Comparison of ENCODE assay signal across 8 cellular contexts in the genomic region with DNA sequence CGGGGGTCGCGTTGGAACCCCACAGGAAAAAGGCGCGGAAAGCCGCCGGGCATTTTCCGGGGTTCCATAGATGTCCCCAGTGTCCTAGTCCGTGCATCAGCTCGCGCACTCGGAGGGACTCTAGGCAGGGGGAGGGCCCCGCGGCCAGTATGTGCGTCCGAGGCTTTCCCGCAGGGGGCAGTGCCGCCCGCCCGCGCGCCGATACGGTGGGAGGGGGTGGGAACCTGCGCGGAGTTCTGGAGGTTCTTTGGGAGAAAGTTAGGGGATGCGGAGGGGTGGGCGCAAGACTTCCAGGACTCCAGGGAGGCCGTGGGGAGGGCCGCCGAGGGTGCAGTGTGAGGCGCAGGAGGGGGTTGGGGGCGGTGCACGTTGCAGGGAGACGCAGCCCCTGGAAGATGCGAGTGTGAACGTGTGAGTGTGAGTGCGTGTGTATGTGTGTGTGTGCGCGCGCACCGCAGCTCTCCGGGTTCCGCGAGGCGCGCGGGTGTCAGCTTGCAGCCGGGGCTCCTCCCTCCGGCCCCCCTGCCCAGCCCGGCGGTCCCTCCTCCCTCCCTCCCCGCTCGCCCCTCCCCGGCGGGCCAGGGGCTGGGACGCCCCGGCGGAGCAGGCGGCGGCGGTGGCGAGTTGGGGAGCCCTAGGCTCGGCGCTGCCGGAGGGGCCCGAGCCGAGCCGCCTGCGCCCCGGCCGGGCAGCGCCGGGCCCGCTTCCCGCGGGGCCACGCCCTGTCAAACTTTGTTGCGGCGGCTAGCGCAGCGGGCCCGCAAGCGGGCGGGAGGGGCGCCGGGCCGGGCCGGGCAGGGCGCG. TPM values are rescaled to one million over a fixed set of nuclear protein-coding genes. Genes with fewer than 3 reads are reported as not detected.
DNase-seq lines count a peak whose midpoint lies in the region; ATAC-seq and TF ChIP-seq lines count a peak whose summit lies in the region.

A gene with protein sequence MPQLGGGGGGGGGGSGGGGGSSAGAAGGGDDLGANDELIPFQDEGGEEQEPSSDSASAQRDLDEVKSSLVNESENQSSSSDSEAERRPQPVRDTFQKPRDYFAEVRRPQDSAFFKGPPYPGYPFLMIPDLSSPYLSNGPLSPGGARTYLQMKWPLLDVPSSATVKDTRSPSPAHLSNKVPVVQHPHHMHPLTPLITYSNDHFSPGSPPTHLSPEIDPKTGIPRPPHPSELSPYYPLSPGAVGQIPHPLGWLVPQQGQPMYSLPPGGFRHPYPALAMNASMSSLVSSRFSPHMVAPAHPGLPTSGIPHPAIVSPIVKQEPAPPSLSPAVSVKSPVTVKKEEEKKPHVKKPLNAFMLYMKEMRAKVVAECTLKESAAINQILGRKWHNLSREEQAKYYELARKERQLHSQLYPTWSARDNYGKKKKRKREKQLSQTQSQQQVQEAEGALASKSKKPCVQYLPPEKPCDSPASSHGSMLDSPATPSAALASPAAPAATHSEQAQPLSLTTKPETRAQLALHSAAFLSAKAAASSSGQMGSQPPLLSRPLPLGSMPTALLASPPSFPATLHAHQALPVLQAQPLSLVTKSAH (plus strand): TSS at position 559 of the 804 bp plus-strand sequence. CDS start 293 bp downstream, outside the sequence.

- in situ Hi-C loops in GM23248 (cut with MboI), result no loop called here

- no peak within 1 kb of the TSS for H3K27ac ChIP-seq in CD4-positive, CD25-positive, alpha-beta regulatory T cell (ENCODE audit: insufficient read depth, low read length, poor library complexity, severe bottlenecking)
- H3K27ac ChIP-seq in GM23248, result no peak within 1 kb of the TSS

- H3K9me3 ChIP-seq in CD4-positive, CD25-positive, alpha-beta regulatory T cell (ENCODE audit: control insufficient read depth in 2 of 2, low read length in 2 of 2), result no peaks in the 10 kb centered on the region
- H3K9me3 ChIP-seq in GM23248 (ENCODE audit: low read depth) (no peaks in the 10 kb centered on the region), neuron (ENCODE audit: low read length) (no peaks in the 10 kb centered on the region)

- peaks cover 27% of the 10 kb centered on the region for H3K27me3 ChIP-seq in CD4-positive, CD25-positive, alpha-beta regulatory T cell (ENCODE audit: control insufficient read depth, insufficient read depth, low read length)
- no peaks in the 10 kb centered on the region for H3K27me3 ChIP-seq in GM23248 (replicated peaks; ENCODE audit: insufficient read depth)
- H3K27me3 ChIP-seq in neuron (ENCODE audit: insufficient read depth, low read length), result no peaks in the 10 kb centered on the region

- H3K36me3 ChIP-seq in CD4-positive, CD25-positive, alpha-beta regulatory T cell (ENCODE audit: control insufficient read depth, insufficient read depth, low read length), result no peaks in the 10 kb centered on the region
- H3K36me3 ChIP-seq in GM23248 (ENCODE audit: low read depth) (no peaks in the 10 kb centered on the region), neuron (ENCODE audit: insufficient read depth, low read length) (peaks cover 9% of the 10 kb centered on the region)

- H3F3A ChIP-seq in GM23248 (ENCODE audit: insufficient read depth), result peaks cover 4% of the 10 kb centered on the region; the same call in 1 of the 2 replicates

- no peaks in the 10 kb centered on the region for H3K9me2 ChIP-seq in GM23248 (ENCODE audit: insufficient read depth)

- peak in 2 of 3 donors; percentile 24 to 31 for DNase-seq in CD4-positive, CD25-positive, alpha-beta regulatory T cell
- DNase-seq in GM23248, result peak; percentile 88
- DNase-seq in NCI-H510A treated with DMSO at 0.1 percent for 48 hours (lab: John Stamatoyannopoulos, UW), result peak; percentile 66
- DNase-seq in activated naive CD8-positive, alpha-beta T cell treated with anti-CD3 and anti-CD28 coated beads, Interleukin-2, amount 10 ng/mL, durations not matched to agents 7 days and 5 days, result peak; percentile 62
- peak; percentile 89 for DNase-seq in glutamatergic neuron
- DNase-seq in NCI-H187 treated with DMSO at 0.1 percent for 48 hours (lab: John Stamatoyannopoulos, UW), result no peak

- H4K20me1 ChIP-seq in GM23248 (ENCODE audit: insufficient read depth), result no peaks in the 10 kb centered on the region

- WGBS in GM23248 (ENCODE audit: low coverage in 1 of 2, low lambda C conversion rate in 2 of 2, missing lambda C conversion rate in 2 of 2), 2 experiments, result 1% methylated on average over 15 to 71 of the region's 91 CpGs

- peak within 1 kb of the TSS; percentile 63 to 89 (median 75) for H3K4me3 Mint-ChIP-seq in CD4-positive, CD25-positive, alpha-beta regulatory T cell
- H3K4me3 Mint-ChIP-seq in activated naive CD8-positive, alpha-beta T cell treated with anti-CD3 and anti-CD28 coated beads, Interleukin-2, amount 10 ng/mL, durations not matched to agents 7 days and 5 days, result peak within 1 kb of the TSS; percentile 78
- H3K4me3 Mint-ChIP-seq in glutamatergic neuron (ENCODE audit: unreplicated experiment), result peak within 1 kb of the TSS; percentile 82

- peaks cover 20% of the 10 kb centered on the region for H3K4me1 ChIP-seq in CD4-positive, CD25-positive, alpha-beta regulatory T cell (ENCODE audit: control insufficient read depth, insufficient read depth, low read length, poor library complexity, severe bottlenecking)
- H3K4me1 ChIP-seq in GM23248 (ENCODE audit: insufficient read depth) (no peaks in the 10 kb centered on the region), neuron (ENCODE audit: insufficient read depth, low read length) (peaks cover 27% of the 10 kb centered on the region)

- peaks cover 62% of the 10 kb centered on the region for H3K27me3 Mint-ChIP-seq in CD4-positive, CD25-positive, alpha-beta regulatory T cell
- peaks cover 67% of the 10 kb centered on the region for H3K27me3 Mint-ChIP-seq in activated naive CD8-positive, alpha-beta T cell treated with anti-CD3 and anti-CD28 coated beads, Interleukin-2, amount 10 ng/mL, durations not matched to agents 7 days and 5 days
- H3K27me3 Mint-ChIP-seq in glutamatergic neuron (ENCODE audit: unreplicated experiment), result peaks cover 1% of the 10 kb centered on the region

- H3K4me3 ChIP-seq in CD4-positive, CD25-positive, alpha-beta regulatory T cell (ENCODE audit: low read depth, low read length), result no peak within 1 kb of the TSS
- peak within 1 kb of the TSS; percentile 86 for H3K4me3 ChIP-seq in GM23248
- H3K4me3 ChIP-seq in neuron (ENCODE audit: low read length), result peak within 1 kb of the TSS; percentile 68

- H3K4me2 ChIP-seq in GM23248 (ENCODE audit: unreplicated experiment), result peak within 1 kb of the TSS; percentile 97

- H3K9ac ChIP-seq in GM23248, result peak within 1 kb of the TSS; percentile 60

- H3K4me1 Mint-ChIP-seq in CD4-positive, CD25-positive, alpha-beta regulatory T cell, result peaks cover 0 to 11% (median 6%) of the 10 kb centered on the region in 4 donors
- peaks cover 7% of the 10 kb centered on the region for H3K4me1 Mint-ChIP-seq in activated naive CD8-positive, alpha-beta T cell treated with anti-CD3 and anti-CD28 coated beads, Interleukin-2, amount 10 ng/mL, durations not matched to agents 7 days and 5 days
- H3K4me1 Mint-ChIP-seq in glutamatergic neuron (ENCODE audit: low read depth, unreplicated experiment), result peaks cover 11% of the 10 kb centered on the region

- ATAC-seq in CD4-positive, CD25-positive, alpha-beta regulatory T cell (ENCODE audit: low read depth in 2 of 2), result peak in 1 of 2 donors; percentile 31
- ATAC-seq in activated naive CD8-positive, alpha-beta T cell treated with anti-CD3 and anti-CD28 coated beads, Interleukin-2, amount 10 ng/mL, durations not matched to agents 7 days and 5 days (ENCODE audit: low read depth), result peak; percentile 74
- no peak for ATAC-seq in GM21529 (IDR thresholded peaks at IDR 0.05; ENCODE audit: unreplicated experiment)

- no peaks in the 10 kb centered on the region for H3K36me3 Mint-ChIP-seq in CD4-positive, CD25-positive, alpha-beta regulatory T cell
- no peaks in the 10 kb centered on the region for H3K36me3 Mint-ChIP-seq in activated naive CD8-positive, alpha-beta T cell treated with anti-CD3 and anti-CD28 coated beads, Interleukin-2, amount 10 ng/mL, durations not matched to agents 7 days and 5 days
- no peaks in the 10 kb centered on the region for H3K36me3 Mint-ChIP-seq in glutamatergic neuron (ENCODE audit: unreplicated experiment)

- H3K79me2 ChIP-seq in GM23248 (ENCODE audit: insufficient read depth), result no peaks in the 10 kb centered on the region

- peak; percentile 80 for TF ChIP-seq CTCF in glutamatergic neuron (IDR thresholded peaks at IDR 0.05; ENCODE audit: partially characterized antibody, unreplicated experiment)

- POLR2A ChIA-PET in activated naive CD8-positive, alpha-beta T cell treated with anti-CD3 and anti-CD28 coated beads, Interleukin-2, amount 10 ng/mL, durations not matched to agents 7 days and 5 days (lab: Charles Lee), result no interaction called here

- H3K9me3 Mint-ChIP-seq in CD4-positive, CD25-positive, alpha-beta regulatory T cell, result peaks cover 0 to 4% (median 0%) of the 10 kb centered on the region in 7 donors
- no peaks in the 10 kb centered on the region for H3K9me3 Mint-ChIP-seq in activated naive CD8-positive, alpha-beta T cell treated with anti-CD3 and anti-CD28 coated beads, Interleukin-2, amount 10 ng/mL, durations not matched to agents 7 days and 5 days
- H3K9me3 Mint-ChIP-seq in glutamatergic neuron (ENCODE audit: unreplicated experiment), result peaks cover 4% of the 10 kb centered on the region

- peak within 1 kb of the TSS; percentile 87 for H2AFZ ChIP-seq in GM23248
- H2AFZ ChIP-seq in neuron (ENCODE audit: low read depth, low read length), result peak within 1 kb of the TSS; percentile 80

- no peak within 1 kb of the TSS for H3K27ac Mint-ChIP-seq in CD4-positive, CD25-positive, alpha-beta regulatory T cell
- no peak within 1 kb of the TSS for H3K27ac Mint-ChIP-seq in activated naive CD8-positive, alpha-beta T cell treated with anti-CD3 and anti-CD28 coated beads, Interleukin-2, amount 10 ng/mL, durations not matched to agents 7 days and 5 days
- no peak within 1 kb of the TSS for H3K27ac Mint-ChIP-seq in glutamatergic neuron (ENCODE audit: unreplicated experiment)

RNA-seq across cellular contexts. Expression of the gene that starts here (rescaled TPM):
- total RNA-seq in CD4-positive, CD25-positive, alpha-beta regulatory T cell, result not detected
- under 1 TPM in 2 of 4 donors, not detected in 2; 0.07 to 0.10 TPM for polyA plus RNA-seq in CD4-positive, CD25-positive, alpha-beta regulatory T cell
- total RNA-seq in GM23248 (2014; rRNA removed; shearing (Covaris generic)), result 0.38 and 0.65 TPM in 2 replicates
- polyA plus RNA-seq in GM23248 (2016; fragmentation: Nextera tagmentation; extraction: Ambion mirVana), result 1.8 and 1.9 TPM in 2 replicates
- total RNA-seq in activated naive CD8-positive, alpha-beta T cell treated with anti-CD3 and anti-CD28 coated beads, Interleukin-2, amount 10 ng/mL, durations not matched to agents 7 days and 5 days, result not detected
- total RNA-seq in glutamatergic neuron (ENCODE audit: unreplicated experiment), result 6.6 TPM

Comparison
In these comparisons a context has a peak if more than half of its experiments do, and no peak if none do; other contexts are left out.
1. Peak in DNase-seq in CD4-positive, CD25-positive, alpha-beta regulatory T cell; RNA of the gene not detected or under 1 TPM.
2. Peak in DNase-seq and ATAC-seq in activated naive CD8-positive, alpha-beta T cell treated with anti-CD3 and anti-CD28 coated beads, Interleukin-2, amount 10 ng/mL, durations not matched to agents 7 days and 5 days; RNA of the gene not detected or under 1 TPM.